Comparison of ENCODE assay signal across 1 cellular context in genomic region chr5:57173318-57174127, GRCh38.
TF ChIP-seq lines count a peak whose summit lies in the region.

GPBP1 (plus strand) TSS chr5:57174059; CDS start chr5:57214131, 40,072 bp downstream.

TF ChIP-seq in HCT116, 20 proteins besides CTCF, POLR2A, EP300 and RAD21 (continued from another document):
- TF ChIP-seq JUND (IDR thresholded peaks at IDR 0.05) = peak; percentile 25; the same call in 1 of the 2 replicates
- TF ChIP-seq EZH2 (IDR thresholded peaks at IDR 0.05) = no peak
- TF ChIP-seq ZNF274 (IDR thresholded peaks at IDR 0.05; ENCODE audit: low read depth, low read length) = no peak
- peak; percentile 64; the same call in 1 of the 2 replicates for TF ChIP-seq ZFX (IDR thresholded peaks at IDR 0.05)
- peak; percentile 60 for TF ChIP-seq POLR2AphosphoS5 (IDR thresholded peaks at IDR 0.05; ENCODE audit: low read depth, low read length)
- no peak for TF ChIP-seq FOSL1 (IDR thresholded peaks at IDR 0.05; ENCODE audit: low read depth)
- no peak for TF ChIP-seq CEBPB (IDR thresholded peaks at IDR 0.05; ENCODE audit: low read depth)
- TF ChIP-seq ATF3 (IDR thresholded peaks at IDR 0.05) = no peak; the same call in 1 of the 2 replicates
- peak; percentile 88 for TF ChIP-seq SIN3A (IDR thresholded peaks at IDR 0.05; ENCODE audit: low read depth)
